In genomic region chr1:91948501-91949355, GRCh38 we compare ENCODE assay signal across 13 cellular contexts. TPM values are rescaled to one million over a fixed set of nuclear protein-coding genes. Genes with fewer than 3 reads are reported as not detected.
A peak's percentile ranks its signal among the peaks of the same experiment; 100 is the strongest.
DNase-seq lines count a peak whose midpoint lies in the region; ATAC-seq and TF ChIP-seq lines count a peak whose summit lies in the region.
"Had no signal": no experiment of that assay in that cellular context is flagged by ENCODE, and none has a peak within 500 bp of the region (broad histone marks: within the 10 kb centered on the region; RNA-seq: fewer than 3 reads in every experiment).

No MANE protein-coding gene starts in this region.

- peaks cover 19% of the 10 kb centered on the region for H3K4me1 ChIP-seq in Loucy (ENCODE audit: insufficient read depth, low read length, poor library complexity, severe bottlenecking)
- peaks cover 5% of the 10 kb centered on the region for H3K4me1 ChIP-seq in mesendoderm (ENCODE audit: control insufficient read depth, low read depth, low read length)
- H3K4me1 ChIP-seq: Caco-2 had no signal

- no peak overlapping the region for H2BK5ac ChIP-seq in mesendoderm (ENCODE audit: low read length)

- H3K36me3 ChIP-seq in Loucy (ENCODE audit: insufficient read depth, low read length) (no peaks in the 10 kb centered on the region), mesendoderm (ENCODE audit: control insufficient read depth, insufficient read depth, low read length) (no peaks in the 10 kb centered on the region)

- H3K4me2 ChIP-seq in Loucy (ENCODE audit: low read depth, low read length, poor library complexity, severe bottlenecking): peak overlapping the region; percentile 89
- H3K4me2 ChIP-seq in mesendoderm (ENCODE audit: low read length): no peak overlapping the region

- H3K9me3 ChIP-seq in Loucy (ENCODE audit: insufficient read depth, low read depth, low read length): no peaks in the 10 kb centered on the region
- H3K9me3 ChIP-seq: Caco-2 had no signal

- peak overlapping the region; percentile 73 for H3K4me3 ChIP-seq in Loucy (ENCODE audit: low read length, poor library complexity, severe bottlenecking)
- no peak overlapping the region for H3K4me3 ChIP-seq in mesendoderm (ENCODE audit: low read length)

- no peak for TF ChIP-seq CTCF in Loucy (conservative IDR thresholded peaks at IDR 0.05; ENCODE audit: low read length)

- no peak overlapping the region for H2BK15ac ChIP-seq in mesendoderm (replicated peaks; ENCODE audit: low read depth)

- no peak overlapping the region for H3K23ac ChIP-seq in mesendoderm (ENCODE audit: low read length)

- no peaks in the 10 kb centered on the region; the same call in 1 of the 2 replicates for H3F3A ChIP-seq in Loucy (ENCODE audit: low read depth)

- H3K27me3 Mint-ChIP-seq in activated T-cell treated with anti-CD3 and anti-CD28 coated beads, Interleukin-2, amount 50 U/mL, for 72 hours (ENCODE audit: low read depth): no peaks in the 10 kb centered on the region

- peak overlapping the region; percentile 13 for H3K9ac ChIP-seq in Loucy (ENCODE audit: low read depth, low read length, poor library complexity, severe bottlenecking)
- H3K9ac ChIP-seq in mesendoderm (ENCODE audit: low read length): no peak overlapping the region

- H3K36me3 Mint-ChIP-seq in activated T-cell treated with anti-CD3 and anti-CD28 coated beads, Interleukin-2, amount 50 U/mL, for 72 hours (ENCODE audit: insufficient read depth in 2 of 2): no peaks in the 10 kb centered on the region

- H2BK120ac ChIP-seq in mesendoderm (ENCODE audit: low read depth, low read length): no peak overlapping the region

- H3K79me2 ChIP-seq in Loucy (ENCODE audit: insufficient read depth, low read length) (no peaks in the 10 kb centered on the region), mesendoderm (ENCODE audit: control insufficient read depth, insufficient read depth, low read length) (no peaks in the 10 kb centered on the region)

- peak overlapping the region; percentile 69 for H2AFZ ChIP-seq in Loucy (ENCODE audit: low read length)

- H3K56ac ChIP-seq in mesendoderm (ENCODE audit: low read length): peak overlapping the region; percentile 30

- ATAC-seq in activated T-cell treated with anti-CD3 and anti-CD28 coated beads, Interleukin-2, amount 50 U/mL, for 72 hours (replicated peaks in 1 of 2): peak; percentile 47 to 85
- ATAC-seq in HG02763 (IDR thresholded peaks at IDR 0.05; ENCODE audit: unreplicated experiment) (no peak), GM19463 (IDR thresholded peaks at IDR 0.05; ENCODE audit: unreplicated experiment) (no peak), GM21390 (IDR thresholded peaks at IDR 0.05; ENCODE audit: unreplicated experiment) (no peak), GM19351 (IDR thresholded peaks at IDR 0.05; ENCODE audit: unreplicated experiment) (no peak)

- H3K9me3 Mint-ChIP-seq in activated T-cell treated with anti-CD3 and anti-CD28 coated beads, Interleukin-2, amount 50 U/mL, for 72 hours: no peaks in the 10 kb centered on the region

- no peak overlapping the region for H3K27ac ChIP-seq in mesendoderm (ENCODE audit: low read depth, low read length)

- no peak overlapping the region for H3K4ac ChIP-seq in mesendoderm (ENCODE audit: low read depth, low read length)

- H2AK5ac ChIP-seq in mesendoderm (ENCODE audit: low read length): no peak overlapping the region

- H3K27me3 ChIP-seq in Loucy (ENCODE audit: insufficient read depth, low read length, poor library complexity, severe bottlenecking) (no peaks in the 10 kb centered on the region), mesendoderm (ENCODE audit: insufficient read depth, low read length, poor library complexity) (no peaks in the 10 kb centered on the region)

- H3K79me1 ChIP-seq in mesendoderm (ENCODE audit: low read length): no peaks in the 10 kb centered on the region

- DNase-seq in DMS79 treated with DMSO at 0.1 percent for 48 hours (lab: John Stamatoyannopoulos, UW) (peak; percentile 69), mesendoderm (peak; percentile 36)
- peak; percentile 7 to 38 for DNase-seq in activated T-cell treated with anti-CD3 and anti-CD28 coated beads, Interleukin-2, amount 50 U/mL, for 72 hours
- DNase-seq: Caco-2, foreskin melanocyte, NCI-H2029 treated with DMSO at 0.1 percent for 48 hours, Right ventricle myocardium superior had no signal

- no peaks in the 10 kb centered on the region for H4K20me1 ChIP-seq in Loucy (ENCODE audit: insufficient read depth, low read length, poor library complexity, severe bottlenecking)

- no CpG with 5 or more reads among the region's 29 CpGs for WGBS in mesendoderm (ENCODE audit: extremely low coverage, insufficient coverage, low lambda C conversion rate)

- H3K4me3 Mint-ChIP-seq in activated T-cell treated with anti-CD3 and anti-CD28 coated beads, Interleukin-2, amount 50 U/mL, for 72 hours: peak overlapping the region; percentile 55 to 85

- H3K9me2 ChIP-seq in Loucy (replicated peaks; ENCODE audit: low read depth, low read length): no peaks in the 10 kb centered on the region

- H3K27ac Mint-ChIP-seq in activated T-cell treated with anti-CD3 and anti-CD28 coated beads, Interleukin-2, amount 50 U/mL, for 72 hours: peak overlapping the region; percentile 94

- H3K18ac ChIP-seq in mesendoderm (ENCODE audit: low read length): no peak overlapping the region

- H4K8ac ChIP-seq in mesendoderm (ENCODE audit: low read depth, low read length): no peak overlapping the region

- H4K5ac ChIP-seq in mesendoderm (ENCODE audit: low read length): no peak overlapping the region

- H3K4me1 Mint-ChIP-seq in activated T-cell treated with anti-CD3 and anti-CD28 coated beads, Interleukin-2, amount 50 U/mL, for 72 hours (ENCODE audit: low read depth): peaks cover 14% of the 10 kb centered on the region

RNA-seq across cellular contexts. Expression of gene BRDT, which starts 0.5 kb away (rescaled TPM):
- not detected for total RNA-seq in activated T-cell treated with anti-CD3 and anti-CD28 coated beads, Interleukin-2, amount 50 U/mL, for 72 hours
- polyA plus RNA-seq in mesendoderm (2013, experiment 1 of 2): 0.25 TPM
- polyA plus RNA-seq in mesendoderm (2013, experiment 2 of 2): 0.20 TPM
- total RNA-seq: Caco-2, lower leg skin, Right ventricle myocardium superior had no signal

Comparison
In these comparisons a context has a peak if more than half of its experiments do, and no peak if none do; other contexts are left out.
1. ATAC-seq: peak in activated T-cell treated with anti-CD3 and anti-CD28 coated beads, Interleukin-2, amount 50 U/mL, for 72 hours (2 of 2); none in HG02763 (single experiment), GM19463 (single experiment), GM21390 (single experiment) and GM19351 (single experiment).
2. Peak in every context shown above with its lines, with median percentiles within 50 percentile points of each other: DNase-seq.